9 cellular contexts compared by ENCODE assay signal in genomic region chr1:225460737-225461532, GRCh38. TPM values are rescaled to one million over a fixed set of nuclear protein-coding genes. Genes with fewer than 3 reads are reported as not detected.
DNase-seq lines count a peak whose midpoint lies in the region; ATAC-seq and TF ChIP-seq lines count a peak whose summit lies in the region.
"Had no signal": no experiment of that assay in that cellular context is flagged by ENCODE, and none has a peak within 500 bp of the region (broad histone marks: within the 10 kb centered on the region; RNA-seq: fewer than 3 reads in every experiment).

No MANE protein-coding gene starts in this region.

- H3K27ac Mint-ChIP-seq in chondrocyte (ENCODE audit: unreplicated experiment): no peak overlapping the region

- no peaks in the 10 kb centered on the region for H4K20me1 ChIP-seq in Karpas-422 (ENCODE audit: insufficient read depth, low read depth, low read length)

- no peak overlapping the region for H3K4me3 ChIP-seq in skeletal muscle satellite cell (ENCODE audit: low read length)
- no peak overlapping the region for H3K4me3 ChIP-seq in Karpas-422 (ENCODE audit: low read length)
- H3K4me3 ChIP-seq: tibial nerve had no signal

- DNase-seq in Daoy (ENCODE audit: low read depth) (peak; percentile 74), T-helper 2 cell (peak in 3 of 5 experiments; percentile 32 to 82 (median 79)), chondrocyte (ENCODE audit: low spot score) (peak; percentile 49), Karpas-422 (no peak), anterior cingulate cortex (lab: John Stamatoyannopoulos, UW) (no peak), LoVo (ENCODE audit: low spot score) (no peak)

- ATAC-seq in HG03095 (IDR thresholded peaks at IDR 0.05; ENCODE audit: unreplicated experiment): no peak

- no peak for TF ChIP-seq CTCF in chondrocyte (IDR thresholded peaks at IDR 0.05)

- H2AFZ ChIP-seq in Karpas-422 (ENCODE audit: low read length): no peak overlapping the region

- H3K4me1 ChIP-seq in skeletal muscle satellite cell (ENCODE audit: control insufficient read depth, insufficient read depth, low read length): peaks cover 30% of the 10 kb centered on the region
- H3K4me1 ChIP-seq in Karpas-422 (ENCODE audit: low read length): no peaks in the 10 kb centered on the region

- no peak overlapping the region for H3K9ac ChIP-seq in skeletal muscle satellite cell (ENCODE audit: low read depth, low read length)
- no peak overlapping the region for H3K9ac ChIP-seq in Karpas-422 (ENCODE audit: low read length)

- no peaks in the 10 kb centered on the region for H3K27me3 Mint-ChIP-seq in chondrocyte (ENCODE audit: low read depth)

- H3K27ac ChIP-seq in Karpas-422 (ENCODE audit: low read length): no peak overlapping the region
- H3K27ac ChIP-seq: tibial nerve had no signal

- H3K27me3 ChIP-seq in skeletal muscle satellite cell (ENCODE audit: control insufficient read depth, insufficient read depth, low read length) (peaks cover 25% of the 10 kb centered on the region), Karpas-422 (ENCODE audit: low read length) (no peaks in the 10 kb centered on the region)
- H3K27me3 ChIP-seq: tibial nerve had no signal

- H3K36me3 ChIP-seq in skeletal muscle satellite cell (ENCODE audit: insufficient read depth, low read length) (no peaks in the 10 kb centered on the region), Karpas-422 (ENCODE audit: insufficient read depth, low read length) (no peaks in the 10 kb centered on the region)
- H3K36me3 ChIP-seq: tibial nerve had no signal

- peaks cover 54% of the 10 kb centered on the region for H3K4me1 Mint-ChIP-seq in chondrocyte (ENCODE audit: low read depth)

- no peak overlapping the region for H3K4me3 Mint-ChIP-seq in chondrocyte (ENCODE audit: unreplicated experiment)

- no peaks in the 10 kb centered on the region for H3K36me3 Mint-ChIP-seq in chondrocyte (ENCODE audit: low read depth)

- no peaks in the 10 kb centered on the region for H3K79me2 ChIP-seq in Karpas-422 (ENCODE audit: low read length)

- no peaks in the 10 kb centered on the region for H3K9me3 Mint-ChIP-seq in chondrocyte (ENCODE audit: low read depth)

- no peaks in the 10 kb centered on the region for H3K9me2 ChIP-seq in Karpas-422 (replicated peaks; ENCODE audit: insufficient read depth, low read length)

- H3K9me3 ChIP-seq in skeletal muscle satellite cell (replicated peaks; ENCODE audit: low read length) (no peaks in the 10 kb centered on the region), Karpas-422 (ENCODE audit: low read length) (no peaks in the 10 kb centered on the region)
- H3K9me3 ChIP-seq: tibial nerve had no signal

- H3K4me2 ChIP-seq in skeletal muscle satellite cell (ENCODE audit: low read length): peak overlapping the region; percentile 18
- no peak overlapping the region for H3K4me2 ChIP-seq in Karpas-422 (ENCODE audit: low read depth, low read length, poor library complexity, severe bottlenecking)

RNA-seq across cellular contexts. Expression of gene LBR, which starts 33.1 kb away (rescaled TPM):
- 72.3 and 86.9 TPM in 2 replicates for total RNA-seq in Daoy (2014; rRNA removed; shearing (Covaris generic))
- 22.7 to 29.0 TPM (median 24.4 TPM) in 3 replicates for total RNA-seq in chondrocyte
- 24.9 and 32.4 TPM in 2 replicates for total RNA-seq in skeletal muscle satellite cell (2012; rRNA removed)
- 66.0 and 157 TPM in 2 replicates for total RNA-seq in Karpas-422 (2014; rRNA removed; shearing (Covaris generic); ENCODE audit: low replicate concordance)

Comparison
In these comparisons a context has a peak if more than half of its experiments do, and no peak if none do; other contexts are left out.
1. DNase-seq: peak in Daoy (single experiment), T-helper 2 cell (3 of 5) and chondrocyte (single experiment); none in Karpas-422 (single experiment), anterior cingulate cortex (0 of 58) and LoVo (single experiment).